In the genomic region with DNA sequence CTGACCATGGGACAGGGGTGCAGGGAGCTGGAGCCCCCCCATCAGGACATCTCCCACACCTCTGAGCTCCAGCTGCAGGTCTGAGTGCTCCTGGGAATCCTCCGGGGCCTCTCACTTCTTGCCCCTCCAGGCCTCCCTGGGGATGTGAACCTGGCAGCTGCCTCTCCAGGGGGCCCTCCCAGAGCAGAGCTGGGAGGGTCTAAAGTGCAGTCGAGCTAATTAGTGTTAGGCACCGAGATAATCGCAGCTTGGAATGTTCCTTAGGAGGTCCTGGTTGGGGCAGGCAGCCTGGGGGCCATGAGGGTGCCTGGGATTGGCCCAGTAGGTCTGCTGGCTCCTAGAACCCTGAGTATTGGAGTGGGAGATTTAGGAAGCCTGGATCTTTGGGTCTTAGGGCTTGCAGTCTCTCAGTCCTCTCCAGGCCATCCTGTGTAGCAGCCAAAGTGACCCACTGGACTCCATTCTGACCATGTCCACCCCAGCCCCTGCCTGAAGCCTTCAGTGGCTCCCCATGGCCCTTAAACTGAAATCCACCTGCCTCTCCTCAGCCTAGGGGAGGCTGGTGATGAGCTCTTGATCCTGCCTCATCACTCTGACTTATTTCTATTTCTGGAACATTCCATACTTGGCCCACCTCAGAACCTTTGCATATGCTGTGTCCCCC, we compare ENCODE assay signal across 17 cellular contexts. TPM values are rescaled to one million over a fixed set of nuclear protein-coding genes. Genes with fewer than 3 reads are reported as not detected.
A peak's percentile ranks its signal among the peaks of the same experiment; 100 is the strongest.
DNase-seq lines count a peak whose midpoint lies in the region; ATAC-seq, FAIRE-seq and TF ChIP-seq lines count a peak whose summit lies in the region.
"Had no signal": no experiment of that assay in that cellular context is flagged by ENCODE, and none has a peak within 500 bp of the region (broad histone marks: within the 10 kb centered on the region; RNA-seq: fewer than 3 reads in every experiment).

No MANE protein-coding gene starts in this region.

- no peak overlapping the region for H3K56ac ChIP-seq in mesendoderm (ENCODE audit: low read length)

- no peak overlapping the region for H3K23ac ChIP-seq in mesendoderm (ENCODE audit: low read length)

- FAIRE-seq in H54 (lab: Jason Lieb, UNC): no peak
- FAIRE-seq: RCC 7860, TTC549 had no signal

- WGBS in mesendoderm (ENCODE audit: extremely low coverage, insufficient coverage, low lambda C conversion rate): no CpG with 5 or more reads among the region's 4 CpGs

- H3K4me2 ChIP-seq in BLaER1 (peak overlapping the region; percentile 70), mesendoderm (ENCODE audit: low read length) (no peak overlapping the region)

- no peak for TF ChIP-seq POLR2A in H54 (IDR thresholded peaks at IDR 0.05; ENCODE audit: low read depth, low read length)

- H3K9ac ChIP-seq in BLaER1 (no peak overlapping the region), mesendoderm (ENCODE audit: low read length) (no peak overlapping the region)
- H3K9ac ChIP-seq: GM23248 had no signal

- H3K4me3 ChIP-seq in BLaER1 (no peak overlapping the region), SJCRH30 (no peak overlapping the region), mesendoderm (ENCODE audit: low read length) (no peak overlapping the region)
- H3K4me3 ChIP-seq: GM23248 had no signal

- H3K18ac ChIP-seq in mesendoderm (ENCODE audit: low read length): no peak overlapping the region

- no peak for ATAC-seq in GM18867 (IDR thresholded peaks at IDR 0.05; ENCODE audit: unreplicated experiment)
- ATAC-seq: effector memory CD8-positive, alpha-beta T cell had no signal

- H4K5ac ChIP-seq in mesendoderm (ENCODE audit: low read length): no peak overlapping the region

- no peaks in the 10 kb centered on the region for H3K79me2 ChIP-seq in mesendoderm (ENCODE audit: control insufficient read depth, insufficient read depth, low read length)

- peaks cover 1% of the 10 kb centered on the region for H3K4me1 Mint-ChIP-seq in endothelial cell (ENCODE audit: unreplicated experiment)

- no peak overlapping the region for H3K4me3 Mint-ChIP-seq in endothelial cell (ENCODE audit: unreplicated experiment)
- H3K4me3 Mint-ChIP-seq: activated CD4-positive, alpha-beta T cell treated with anti-CD3 and anti-CD28 coated beads, Interleukin-2, amount 10 ng/mL, durations not matched to agents 24 days and 14 days; effector memory CD8-positive, alpha-beta T cell; stimulated activated naive CD8-positive, alpha-beta T cell treated with anti-CD3 and anti-CD28 coated beads, Interleukin-15, Interleukin-2, amounts not matched to agents 100 ng/mL and 50 ng/mL, for 24 hours had no signal

- H4K8ac ChIP-seq in mesendoderm (ENCODE audit: low read depth, low read length): no peak overlapping the region

- no peak for TF ChIP-seq CTCF in endothelial cell (IDR thresholded peaks at IDR 0.05; ENCODE audit: unreplicated experiment)

- no peaks in the 10 kb centered on the region for H3K27me3 ChIP-seq in BLaER1
- peaks cover 33% of the 10 kb centered on the region for H3K27me3 ChIP-seq in SJCRH30
- no peaks in the 10 kb centered on the region for H3K27me3 ChIP-seq in mesendoderm (ENCODE audit: insufficient read depth, low read length, poor library complexity)

- DNase-seq in NCI-H146 (lab: John Stamatoyannopoulos, UW): peak; percentile 64
- DNase-seq in SJCRH30: peak; percentile 40 to 62
- peak; percentile 39 for DNase-seq in mesendoderm
- no peak for DNase-seq in H54 (ENCODE audit: insufficient read length, low spot score)
- no peak for DNase-seq in NCI-H1092 (lab: John Stamatoyannopoulos, UW)
- no peak for DNase-seq in endothelial cell (ENCODE audit: low spot score)
- DNase-seq: activated CD4-positive, alpha-beta T cell treated with anti-CD3 and anti-CD28 coated beads, Interleukin-2, amount 10 ng/mL, durations not matched to agents 24 days and 14 days; activated naive CD4-positive, alpha-beta T cell treated with Interleukin-2 at 50 U/mL for 16 hours; effector memory CD8-positive, alpha-beta T cell; GM23248; NCI-H1930; retina had no signal

- H2BK5ac ChIP-seq in mesendoderm (ENCODE audit: low read length): no peak overlapping the region

- H2AK5ac ChIP-seq in mesendoderm (ENCODE audit: low read length): no peak overlapping the region

- H3K4me1 ChIP-seq in BLaER1 (peaks cover 40% of the 10 kb centered on the region), SJCRH30 (peaks cover 5% of the 10 kb centered on the region), mesendoderm (ENCODE audit: control insufficient read depth, low read depth, low read length) (no peaks in the 10 kb centered on the region)

- H3K27ac Mint-ChIP-seq in endothelial cell (ENCODE audit: unreplicated experiment): no peak overlapping the region
- H3K27ac Mint-ChIP-seq: effector memory CD8-positive, alpha-beta T cell had no signal

- H3K9me3 ChIP-seq in BLaER1 (peaks cover 4% of the 10 kb centered on the region; the same call in 1 of the 2 replicates), SJCRH30 (replicated peaks) (no peaks in the 10 kb centered on the region)

- no peak overlapping the region for H2BK120ac ChIP-seq in mesendoderm (ENCODE audit: low read depth, low read length)

- peaks cover 7% of the 10 kb centered on the region for H3K27me3 Mint-ChIP-seq in endothelial cell (ENCODE audit: unreplicated experiment)

- H3K36me3 ChIP-seq in BLaER1: no peaks in the 10 kb centered on the region
- H3K36me3 ChIP-seq in SJCRH30: no peaks in the 10 kb centered on the region
- no peaks in the 10 kb centered on the region for H3K36me3 ChIP-seq in mesendoderm (ENCODE audit: control insufficient read depth, insufficient read depth, low read length)

- H3K4ac ChIP-seq in mesendoderm (ENCODE audit: low read depth, low read length): no peak overlapping the region

- no peak overlapping the region for H2BK15ac ChIP-seq in mesendoderm (replicated peaks; ENCODE audit: low read depth)

- no peaks in the 10 kb centered on the region for H3K36me3 Mint-ChIP-seq in endothelial cell (ENCODE audit: low read depth, unreplicated experiment)

- H3K27ac ChIP-seq in BLaER1 (no peak overlapping the region), SJCRH30 (no peak overlapping the region), mesendoderm (ENCODE audit: low read depth, low read length) (no peak overlapping the region)
- H3K27ac ChIP-seq: GM23248 had no signal

- H4K20me1 ChIP-seq in BLaER1: no peaks in the 10 kb centered on the region

- H3K9me3 Mint-ChIP-seq in endothelial cell (ENCODE audit: unreplicated experiment): no peaks in the 10 kb centered on the region
- H3K9me3 Mint-ChIP-seq: activated CD4-positive, alpha-beta T cell treated with anti-CD3 and anti-CD28 coated beads, Interleukin-2, amount 10 ng/mL, durations not matched to agents 24 days and 14 days; stimulated activated naive CD8-positive, alpha-beta T cell treated with anti-CD3 and anti-CD28 coated beads, Interleukin-15, Interleukin-2, amounts not matched to agents 100 ng/mL and 50 ng/mL, for 24 hours had no signal

- H3K79me1 ChIP-seq in mesendoderm (ENCODE audit: low read length): no peaks in the 10 kb centered on the region

RNA-seq across cellular contexts. Expression of gene CEBPB, which starts 26.0 kb away (rescaled TPM):
- total RNA-seq in SJCRH30 (2014; rRNA removed; shearing (Covaris generic)): 6.6 and 9.3 TPM in 2 replicates
- 22.5 TPM for polyA plus RNA-seq in mesendoderm (2013, experiment 1 of 2)
- 22.8 TPM for polyA plus RNA-seq in mesendoderm (2013, experiment 2 of 2)
- 28.1 TPM for total RNA-seq in endothelial cell (ENCODE audit: unreplicated experiment)

Comparison
In these comparisons a context has a peak if more than half of its experiments do, and no peak if none do; other contexts are left out.
1. DNase-seq: peak in NCI-H146 (single experiment), SJCRH30 (2 of 2) and mesendoderm (single experiment); none in H54 (single experiment), NCI-H1092 (single experiment) and endothelial cell (single experiment).